Comparison of ENCODE assay signal across 8 cellular contexts in genomic region chr1:52056110-52056936, GRCh38. TPM values are rescaled to one million over a fixed set of nuclear protein-coding genes. Genes with fewer than 3 reads are reported as not detected.
DNase-seq lines count a peak whose midpoint lies in the region; ATAC-seq and TF ChIP-seq lines count a peak whose summit lies in the region.

TSS of gene BTF3L4 (plus strand) at chr1:52056295. CDS start at chr1:52059848, 3,553 bp downstream.

- H3K9me3 ChIP-seq in neuron (ENCODE audit: low read length), result no peaks in the 10 kb centered on the region
- H3K9me3 ChIP-seq in subcutaneous abdominal adipose tissue (ENCODE audit: control insufficient read depth in 5 of 5, low read length in 5 of 5), result no peaks in the 10 kb centered on the region

- TF ChIP-seq POLR2A in NB4 (IDR thresholded peaks at IDR 0.05; ENCODE audit: extremely low read depth, insufficient read length), result peak; percentile 40

- H3K27ac ChIP-seq in foreskin keratinocyte, result peak within 1 kb of the TSS; percentile 66
- H3K27ac ChIP-seq in subcutaneous abdominal adipose tissue (ENCODE audit: low read depth, low read length), result peak within 1 kb of the TSS; percentile 92

- peak within 1 kb of the TSS; percentile 31 to 99 (median 91) for H3K9ac ChIP-seq in subcutaneous abdominal adipose tissue (ENCODE audit: low read length in 5 of 5)

- H3K4me1 ChIP-seq in foreskin keratinocyte (peaks cover 23% of the 10 kb centered on the region), neuron (ENCODE audit: insufficient read depth, low read length) (peaks cover 30% of the 10 kb centered on the region), subcutaneous abdominal adipose tissue (ENCODE audit: control insufficient read depth in 5 of 5, insufficient read depth in 5 of 5, low read length in 5 of 5) (peaks cover 7 to 61% (median 53%) of the 10 kb centered on the region in 5 donors)

- DNase-seq in GM03348 (ENCODE audit: low spot score) (peak; percentile 94), HFF-Myc (ENCODE audit: extremely low read depth, low read depth) (peak; percentile 72), NB4 (ENCODE audit: low read depth) (peak; percentile 97), SK-N-DZ (ENCODE audit: low spot score) (peak; percentile 94), foreskin keratinocyte (peak; percentile 75 to 89)
- DNase-seq in activated naive CD4-positive, alpha-beta T cell treated with Interleukin-2 at 50 U/mL for 16 hours, result peak; percentile 95

- peak; percentile 91 for ATAC-seq in foreskin keratinocyte

- TF ChIP-seq CTCF in HFF-Myc (IDR thresholded peaks at IDR 0.05; ENCODE audit: low read depth, low read length, missing control alignments), result no peak
- TF ChIP-seq CTCF in NB4 (IDR thresholded peaks at IDR 0.05; ENCODE audit: low read depth, low read length), result no peak
- no peak for TF ChIP-seq CTCF in foreskin keratinocyte (conservative IDR thresholded peaks at IDR 0.05)

- H3K27me3 ChIP-seq in foreskin keratinocyte (no peaks in the 10 kb centered on the region), neuron (ENCODE audit: insufficient read depth, low read length) (no peaks in the 10 kb centered on the region), subcutaneous abdominal adipose tissue (ENCODE audit: control insufficient read depth in 5 of 5, insufficient read depth in 4 of 5, low read length in 5 of 5) (no peaks in the 10 kb centered on the region)

- H2AFZ ChIP-seq in neuron (ENCODE audit: low read depth, low read length), result peak within 1 kb of the TSS; percentile 65

- peak within 1 kb of the TSS; percentile 90 for H3K4me3 ChIP-seq in HFF-Myc (replicated peaks; ENCODE audit: low read depth, low read length)
- H3K4me3 ChIP-seq in NB4 (ENCODE audit: low read depth, low read length), result peak within 1 kb of the TSS; percentile 87
- H3K4me3 ChIP-seq in neuron (ENCODE audit: low read length), result peak within 1 kb of the TSS; percentile 69
- H3K4me3 ChIP-seq in subcutaneous abdominal adipose tissue (ENCODE audit: low read depth in 1 of 5, low read length in 5 of 5), result peak within 1 kb of the TSS; percentile 93 to 97 (median 96)

- H3K36me3 ChIP-seq in neuron (ENCODE audit: insufficient read depth, low read length) (peaks cover 33% of the 10 kb centered on the region), subcutaneous abdominal adipose tissue (ENCODE audit: control insufficient read depth in 5 of 5, insufficient read depth in 5 of 5, low read length in 5 of 5) (peaks cover 12 to 21% (median 14%) of the 10 kb centered on the region in 5 donors)

RNA-seq across cellular contexts. Expression of gene BTF3L4, which starts in this region (rescaled TPM):
- 138 and 152 TPM in 2 replicates for polyA plus RNA-seq in SK-N-DZ (2014; cell fraction: cytosol; rRNA removed)
- polyA plus RNA-seq in SK-N-DZ (2014; cell fraction: nucleus; rRNA removed), result 56.8 and 89.9 TPM in 2 replicates
- 47.3 and 51.0 TPM in 2 replicates for total RNA-seq in foreskin keratinocyte
- 44.2 and 48.4 TPM in 2 replicates for polyA plus RNA-seq in foreskin keratinocyte

Comparison
In these comparisons a context has a peak if more than half of its experiments do, and no peak if none do; other contexts are left out.
1. Peak in every context shown above with its lines: DNase-seq, ATAC-seq, H3K4me3 ChIP-seq and H3K27ac ChIP-seq.